In the genomic region with DNA sequence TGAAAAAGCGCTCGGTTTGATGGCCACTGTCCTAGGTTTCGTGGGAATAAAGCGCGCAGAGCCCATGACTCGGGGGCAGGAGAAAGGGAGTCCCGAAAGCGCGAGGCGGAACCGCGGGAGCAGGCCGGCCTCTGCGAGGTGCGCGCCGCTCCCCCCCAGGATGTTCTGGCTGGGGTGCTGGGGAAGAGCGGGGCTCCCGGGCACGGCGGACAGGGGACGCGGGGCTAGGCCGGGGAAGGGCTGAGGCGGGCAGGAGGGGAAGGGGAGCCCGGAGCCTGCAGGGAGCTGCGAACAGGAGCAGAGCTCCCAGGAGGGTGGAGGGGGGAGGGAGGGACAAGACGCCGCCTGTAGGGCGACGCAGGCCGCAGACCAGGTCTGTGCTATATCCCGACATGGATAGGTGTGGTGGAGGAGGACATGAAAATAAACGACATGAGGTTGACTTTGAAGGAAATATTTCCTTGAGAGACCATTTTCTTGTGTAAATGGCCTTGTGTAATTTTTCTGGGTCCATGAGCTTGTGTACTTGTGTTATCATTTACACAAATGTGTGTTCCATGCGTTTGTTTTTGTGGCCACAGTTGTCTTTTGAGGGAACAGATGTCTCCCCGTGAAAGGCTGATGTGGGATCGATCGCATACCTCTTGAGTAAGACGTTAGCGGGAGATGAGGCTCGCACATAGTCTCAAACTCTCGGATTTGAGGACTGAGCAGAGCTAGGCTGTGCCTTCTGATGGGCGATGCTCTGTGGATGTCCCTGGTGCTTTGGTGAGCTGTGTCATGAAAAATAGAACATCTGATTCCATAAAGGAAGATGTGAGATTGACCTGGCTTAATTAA, we compare ENCODE assay signal across 8 cellular contexts. TPM values are rescaled to one million over a fixed set of nuclear protein-coding genes. Genes with fewer than 3 reads are reported as not detected.
A peak's percentile ranks its signal among the peaks of the same experiment; 100 is the strongest.
DNase-seq lines count a peak whose midpoint lies in the region; ATAC-seq, FAIRE-seq and TF ChIP-seq lines count a peak whose summit lies in the region.

No MANE protein-coding gene starts in this region.

- H3K27ac Mint-ChIP-seq in activated CD8-positive, alpha-beta T cell treated with anti-CD3 and anti-CD28 coated beads for 36 hours: peak overlapping the region; percentile 66

- no peaks in the 10 kb centered on the region for H3K9me3 Mint-ChIP-seq in activated CD8-positive, alpha-beta T cell treated with anti-CD3 and anti-CD28 coated beads for 36 hours

- CTCF ChIA-PET in activated CD8-positive, alpha-beta T cell treated with anti-CD3 and anti-CD28 coated beads for 36 hours (lab: Charles Lee): interaction anchor here (1.0 to 1.5 kb wide), 5 partner anchors 40 to 182 kb away, joined by 3 to 7 read pairs (median 3); no protein-coding TSS in a partner anchor
- CTCF ChIA-PET in endothelial cell of umbilical vein (lab: Charles Lee): interaction anchor here (0.6 to 1.8 kb wide), 12 partner anchors 9 to 314 kb away, joined by 3 to 14 read pairs (median 3); partner anchors contain the start of genes MCM3AP and YBEY

- peaks cover 32% of the 10 kb centered on the region for H3K4me1 Mint-ChIP-seq in activated CD8-positive, alpha-beta T cell treated with anti-CD3 and anti-CD28 coated beads for 36 hours (ENCODE audit: low read depth)

- H3K27me3 Mint-ChIP-seq in activated CD8-positive, alpha-beta T cell treated with anti-CD3 and anti-CD28 coated beads for 36 hours: no peaks in the 10 kb centered on the region

- H3K27me3 ChIP-seq in endothelial cell of umbilical vein (ENCODE audit: control insufficient read depth in 2 of 2, insufficient read depth in 2 of 2, low read length in 2 of 2) (no peaks in the 10 kb centered on the region), stomach smooth muscle (ENCODE audit: control insufficient read depth in 1 of 2, insufficient read depth in 2 of 2, low read length in 2 of 2) (no peaks in the 10 kb centered on the region)

- no peaks in the 10 kb centered on the region for H3K9me1 ChIP-seq in endothelial cell of umbilical vein (replicated peaks; ENCODE audit: control insufficient read depth, extremely low read depth, insufficient read depth, low read length)

- H3K9me3 ChIP-seq in endothelial cell of umbilical vein (replicated peaks; ENCODE audit: control insufficient read depth, insufficient read depth, low read length): no peaks in the 10 kb centered on the region
- H3K9me3 ChIP-seq in mucosa of descending colon: no peaks in the 10 kb centered on the region
- no peaks in the 10 kb centered on the region for H3K9me3 ChIP-seq in stomach smooth muscle (ENCODE audit: control insufficient read depth in 2 of 2, low read length in 2 of 2)

- peak overlapping the region; percentile 91 for H3K4me3 Mint-ChIP-seq in activated CD8-positive, alpha-beta T cell treated with anti-CD3 and anti-CD28 coated beads for 36 hours

- peaks cover 48% of the 10 kb centered on the region for H3K36me3 Mint-ChIP-seq in activated CD8-positive, alpha-beta T cell treated with anti-CD3 and anti-CD28 coated beads for 36 hours (ENCODE audit: low read depth)

- peak overlapping the region; percentile 56 for H2AFZ ChIP-seq in endothelial cell of umbilical vein (ENCODE audit: low read depth, low read length)

- no peaks in the 10 kb centered on the region for H4K20me1 ChIP-seq in endothelial cell of umbilical vein (replicated peaks; ENCODE audit: control insufficient read depth, extremely low read depth, insufficient read depth, low read length)

- dilution Hi-C loops in endothelial cell of umbilical vein (cut with MboI; ENCODE audit: extremely low pct_ligation_motif_present, low sequenced_read_pairs): no loop called here

- no peak for TF ChIP-seq POLR2A in endothelial cell of umbilical vein (IDR thresholded peaks at IDR 0.05; ENCODE audit: low read depth, low read length)

- peaks cover 61% of the 10 kb centered on the region for H3K79me2 ChIP-seq in endothelial cell of umbilical vein (ENCODE audit: control insufficient read depth, insufficient read depth, low read length)

- peak; percentile 67 for FAIRE-seq in endothelial cell of umbilical vein (lab: Jason Lieb, UNC)

- H3K4me2 ChIP-seq in endothelial cell of umbilical vein (ENCODE audit: insufficient read depth, low read length): peak overlapping the region; percentile 83

- no TSS peak for BruUV-seq in endothelial cell of umbilical vein (replicated peaks; lab: Mats Ljungman, UMichigan)

- H3K9ac ChIP-seq in endothelial cell of umbilical vein (replicated peaks; ENCODE audit: extremely low read depth, insufficient read depth, low read length): peak overlapping the region; percentile 83
- H3K9ac ChIP-seq in stomach smooth muscle (ENCODE audit: low read length in 2 of 2): peak overlapping the region; percentile 56 to 65

- no peak for TF ChIP-seq CTCF in activated CD8-positive, alpha-beta T cell treated with anti-CD3 and anti-CD28 coated beads for 36 hours (IDR thresholded peaks at IDR 0.05)
- TF ChIP-seq CTCF in endothelial cell of umbilical vein (IDR thresholded peaks at IDR 0.05; ENCODE audit: extremely low read depth in 1 of 2, insufficient read depth in 1 of 2, low read depth in 1 of 2, low read length in 2 of 2) (peak in 1 of 2 donors; percentile 52), mucosa of descending colon (IDR thresholded peaks at IDR 0.05) (no peak)

- intact Hi-C loops in activated CD8-positive, alpha-beta T cell treated with anti-CD3 and anti-CD28 coated beads for 36 hours (cut with micrococcal nuclease): no loop called here
- intact Hi-C loops in endothelial cell of umbilical vein (cut with micrococcal nuclease): loop anchor here (2.0 kb wide), 3 partner anchors 96 to 354 kb away; partner anchors contain the start of gene LSS
- intact Hi-C loops in mucosa of descending colon (cut with DNase I, micrococcal nuclease): no loop called here

- H3K4me3 ChIP-seq in endothelial cell of umbilical vein (replicated peaks in 1 of 3; ENCODE audit: insufficient read depth in 1 of 3, low read depth in 1 of 3, low read length in 3 of 3) (peak overlapping the region; percentile 56 to 99 (median 69)), mucosa of descending colon (peak overlapping the region; percentile 88), stomach smooth muscle (ENCODE audit: low read length in 2 of 2) (peak overlapping the region; percentile 28 to 77)

- ATAC-seq in GM19452 (IDR thresholded peaks at IDR 0.05; ENCODE audit: unreplicated experiment) (peak; percentile 1), mucosa of descending colon (peak; percentile 32), HG03460 (IDR thresholded peaks at IDR 0.05; ENCODE audit: unreplicated experiment) (no peak)
- no peak for ATAC-seq in activated CD8-positive, alpha-beta T cell treated with anti-CD3 and anti-CD28 coated beads for 36 hours

- H3K27ac ChIP-seq in endothelial cell of umbilical vein (ENCODE audit: insufficient read depth, low read depth, low read length) (peak overlapping the region; percentile 50), stomach smooth muscle (ENCODE audit: low read length) (peak overlapping the region; percentile 60)

- DNase-seq in AG20443 (ENCODE audit: low spot score) (peak; percentile 60), NCI-H2227 (lab: John Stamatoyannopoulos, UW; ENCODE audit: unreplicated experiment) (peak; percentile 74), endothelial cell of umbilical vein (ENCODE audit: low read depth, low spot score) (peak; percentile 59), mucosa of descending colon (peak; percentile 58 to 76 (median 71))
- peak; percentile 43 for DNase-seq in activated CD8-positive, alpha-beta T cell treated with anti-CD3 and anti-CD28 coated beads for 36 hours

- peaks cover 29% of the 10 kb centered on the region for H3K4me1 ChIP-seq in endothelial cell of umbilical vein (ENCODE audit: control insufficient read depth, extremely low read depth, insufficient read depth, low read length)
- H3K4me1 ChIP-seq in mucosa of descending colon (ENCODE audit: low read depth): peaks cover 21% of the 10 kb centered on the region
- H3K4me1 ChIP-seq in stomach smooth muscle (ENCODE audit: control insufficient read depth, insufficient read depth, low read length): peaks cover 19% of the 10 kb centered on the region

- H3K36me3 ChIP-seq in endothelial cell of umbilical vein (ENCODE audit: control insufficient read depth in 2 of 2, extremely low read depth in 1 of 2, insufficient read depth in 2 of 2, low read length in 2 of 2): peaks cover 6% of the 10 kb centered on the region in 2 experiments
- H3K36me3 ChIP-seq in mucosa of descending colon (ENCODE audit: low read depth): no peaks in the 10 kb centered on the region
- H3K36me3 ChIP-seq in stomach smooth muscle (ENCODE audit: control insufficient read depth in 2 of 2, insufficient read depth in 2 of 2, low read length in 2 of 2): peaks cover 4 to 5% of the 10 kb centered on the region in 2 donors

- POLR2A ChIA-PET in activated CD8-positive, alpha-beta T cell treated with anti-CD3 and anti-CD28 coated beads for 36 hours (lab: Charles Lee): interaction anchor here (0.6 to 1.3 kb wide), 5 partner anchors 9 to 303 kb away, joined by 3 to 4 read pairs (median 3); no protein-coding TSS in a partner anchor
- POLR2A ChIA-PET in endothelial cell of umbilical vein (lab: Charles Lee): no interaction called here

RNA-seq across cellular contexts. Expression of gene PCNT, which starts 1.3 kb away (rescaled TPM):
- 10 to 100 TPM; 46.2 to 46.6 TPM for total RNA-seq in activated CD8-positive, alpha-beta T cell treated with anti-CD3 and anti-CD28 coated beads for 36 hours
- total RNA-seq in endothelial cell of umbilical vein (38.5 and 49.5 TPM in 2 replicates), mucosa of descending colon (10 to 100 TPM; 20.4 to 36.9 (median 26.1) TPM)
- polyA plus RNA-seq in endothelial cell of umbilical vein: 9.5 and 9.6 TPM in 2 replicates
- 11.7 and 13.9 TPM in 2 replicates for polyA plus RNA-seq in endothelial cell of umbilical vein (2011; cell fraction: cytosol; rRNA removed)
- polyA plus RNA-seq in endothelial cell of umbilical vein (2011; cell fraction: nucleus; rRNA removed): 71.0 and 95.6 TPM in 2 replicates
- polyA plus RNA-seq in endothelial cell of umbilical vein (2012): 13.5 and 18.4 TPM in 2 replicates
- 44.0 and 55.1 TPM in 2 replicates for polyA minus RNA-seq in endothelial cell of umbilical vein
- 16.3 TPM for polyA minus RNA-seq in endothelial cell of umbilical vein (2011; cell fraction: cytosol; rRNA and poly(A)+ RNA removed)
- 33.8 and 34.3 TPM in 2 replicates for polyA minus RNA-seq in endothelial cell of umbilical vein (2011; cell fraction: nucleus; rRNA and poly(A)+ RNA removed)

RNA-seq across cellular contexts. Expression of gene C21orf58, which starts 1.6 kb away (rescaled TPM):
- 10 to 100 TPM; 23.9 to 25.2 TPM for total RNA-seq in activated CD8-positive, alpha-beta T cell treated with anti-CD3 and anti-CD28 coated beads for 36 hours
- 19.3 and 24.3 TPM in 2 replicates for total RNA-seq in endothelial cell of umbilical vein
- polyA plus RNA-seq in endothelial cell of umbilical vein: 6.0 and 7.4 TPM in 2 replicates
- polyA plus RNA-seq in endothelial cell of umbilical vein (2011; cell fraction: cytosol; rRNA removed): 4.5 and 5.7 TPM in 2 replicates
- 33.4 and 39.1 TPM in 2 replicates for polyA plus RNA-seq in endothelial cell of umbilical vein (2011; cell fraction: nucleus; rRNA removed)
- polyA plus RNA-seq in endothelial cell of umbilical vein (2012): 2.1 and 3.8 TPM in 2 replicates
- polyA minus RNA-seq in endothelial cell of umbilical vein: 7.3 and 8.3 TPM in 2 replicates
- polyA minus RNA-seq in endothelial cell of umbilical vein (2011; cell fraction: cytosol; rRNA and poly(A)+ RNA removed): 16.8 TPM
- polyA minus RNA-seq in endothelial cell of umbilical vein (2011; cell fraction: nucleus; rRNA and poly(A)+ RNA removed): 14.3 and 20.3 TPM in 2 replicates
- total RNA-seq in mucosa of descending colon: 10 to 100 TPM in 1 of 3 donors, 1 to 10 TPM in 2; 5.5 to 11.9 (median 5.6) TPM

RNA-seq across cellular contexts. Expression of gene YBEY, which starts 39.2 kb away (rescaled TPM):
- 10 to 100 TPM; 14.9 to 16.2 TPM for total RNA-seq in activated CD8-positive, alpha-beta T cell treated with anti-CD3 and anti-CD28 coated beads for 36 hours
- total RNA-seq in endothelial cell of umbilical vein: 6.1 and 10.5 TPM in 2 replicates
- 12.4 and 15.3 TPM in 2 replicates for polyA plus RNA-seq in endothelial cell of umbilical vein
- 16.5 and 16.8 TPM in 2 replicates for polyA plus RNA-seq in endothelial cell of umbilical vein (2011; cell fraction: cytosol; rRNA removed)
- polyA plus RNA-seq in endothelial cell of umbilical vein (2011; cell fraction: nucleus; rRNA removed): 7.9 and 12.4 TPM in 2 replicates
- 14.5 and 15.6 TPM in 2 replicates for polyA plus RNA-seq in endothelial cell of umbilical vein (2012)
- 3.4 and 5.9 TPM in 2 replicates for polyA minus RNA-seq in endothelial cell of umbilical vein
- 6.9 TPM for polyA minus RNA-seq in endothelial cell of umbilical vein (2011; cell fraction: cytosol; rRNA and poly(A)+ RNA removed)
- 3.9 and 5.0 TPM in 2 replicates for polyA minus RNA-seq in endothelial cell of umbilical vein (2011; cell fraction: nucleus; rRNA and poly(A)+ RNA removed)
- 10 to 100 TPM; 10.5 to 20.8 (median 17.1) TPM for total RNA-seq in mucosa of descending colon

RNA-seq across cellular contexts. Expression of gene MCM3AP, which starts 39.9 kb away (rescaled TPM):
- 100 to 1,000 TPM; 108 to 112 TPM for total RNA-seq in activated CD8-positive, alpha-beta T cell treated with anti-CD3 and anti-CD28 coated beads for 36 hours
- 106 and 115 TPM in 2 replicates for total RNA-seq in endothelial cell of umbilical vein
- 35.4 and 37.9 TPM in 2 replicates for polyA plus RNA-seq in endothelial cell of umbilical vein
- polyA plus RNA-seq in endothelial cell of umbilical vein (2011; cell fraction: cytosol; rRNA removed): 32.3 and 32.9 TPM in 2 replicates
- polyA plus RNA-seq in endothelial cell of umbilical vein (2011; cell fraction: nucleus; rRNA removed): 175 and 178 TPM in 2 replicates
- polyA plus RNA-seq in endothelial cell of umbilical vein (2012): 58.8 and 60.0 TPM in 2 replicates
- 64.6 and 78.3 TPM in 2 replicates for polyA minus RNA-seq in endothelial cell of umbilical vein
- 54.2 TPM for polyA minus RNA-seq in endothelial cell of umbilical vein (2011; cell fraction: cytosol; rRNA and poly(A)+ RNA removed)
- 117 and 125 TPM in 2 replicates for polyA minus RNA-seq in endothelial cell of umbilical vein (2011; cell fraction: nucleus; rRNA and poly(A)+ RNA removed)
- 100 to 1,000 TPM in 1 of 3 donors, 10 to 100 TPM in 2; 90.9 to 109 (median 98.1) TPM for total RNA-seq in mucosa of descending colon

Comparison
In these comparisons a context has a peak if more than half of its experiments do, and no peak if none do; other contexts are left out.
1. ATAC-seq: peak in GM19452 (single experiment) and mucosa of descending colon (single experiment); none in activated CD8-positive, alpha-beta T cell treated with anti-CD3 and anti-CD28 coated beads for 36 hours (single experiment) and HG03460 (single experiment).
2. Peak in every context shown above with its lines, with median percentiles within 50 percentile points of each other: DNase-seq and H3K4me3 ChIP-seq.